In the genomic region with DNA sequence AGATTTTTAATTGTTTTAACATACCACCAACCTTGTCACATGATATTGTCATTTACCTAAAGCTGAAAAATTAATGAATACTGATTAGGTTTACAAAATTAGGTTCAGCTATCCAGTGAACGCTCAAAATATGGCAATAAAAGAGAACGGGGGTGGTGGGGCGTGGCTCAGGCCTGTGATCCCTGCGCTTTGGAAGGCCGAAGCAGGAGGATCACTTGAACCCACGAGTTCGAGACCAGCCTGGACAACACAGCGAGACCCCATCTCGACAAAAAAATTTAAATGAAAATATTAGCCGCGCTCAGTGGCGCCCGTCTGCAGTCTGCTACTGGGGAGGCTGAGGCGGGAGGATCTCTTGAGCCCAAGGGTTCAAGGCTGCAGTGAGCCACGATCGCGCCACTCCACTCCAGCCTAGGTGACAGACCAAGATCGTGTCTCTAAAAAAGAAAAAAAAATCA, we compare ENCODE assay signal across 9 cellular contexts. TPM values are rescaled to one million over a fixed set of nuclear protein-coding genes. Genes with fewer than 3 reads are reported as not detected.
DNase-seq lines count a peak whose midpoint lies in the region; ATAC-seq, FAIRE-seq and TF ChIP-seq lines count a peak whose summit lies in the region.
"Had no signal": no experiment of that assay in that cellular context is flagged by ENCODE, and none has a peak within 500 bp of the region (broad histone marks: within the 10 kb centered on the region; RNA-seq: fewer than 3 reads in every experiment).

No MANE protein-coding gene starts in this region.

- H3K56ac ChIP-seq in mesendoderm (ENCODE audit: low read length) = peak overlapping the region; percentile 80

- FAIRE-seq in GM12878 (lab: Jason Lieb, UNC) = no peak

- in situ Hi-C loops in GM12878 (cut with MboI) = loop anchor here (5.0 kb wide), 3 partner anchors 117 to 557 kb away; no protein-coding TSS in a partner anchor

- no peak overlapping the region for H3K18ac ChIP-seq in mesendoderm (ENCODE audit: low read length)

- no peaks in the 10 kb centered on the region for H4K20me1 ChIP-seq in GM12878 (ENCODE audit: control insufficient read depth, insufficient read depth)

- no peak for TF ChIP-seq RAD21 in GM12878 (IDR thresholded peaks at IDR 0.05; ENCODE audit: insufficient read depth, low read depth, low read length)

- H3K79me1 ChIP-seq in mesendoderm (ENCODE audit: low read length) = peaks cover 12% of the 10 kb centered on the region

- peak overlapping the region; percentile 84 for H2AFZ ChIP-seq in GM12878 (ENCODE audit: control insufficient read depth, low read depth, low read length)

- POLR2A ChIA-PET in GM12878 (lab: Charles Lee) = interaction anchor here (0.6 to 2.0 kb wide), 10 partner anchors 8 to 143 kb away, joined by 3 to 12 read pairs (median 6); partner anchors contain the start of genes AP1M1, HSH2D and TPM4

- H3K4me3 ChIP-seq in heart left ventricle = peak overlapping the region in 11 of 12 donors; percentile 73 to 99 (median 93)
- peak overlapping the region; percentile 60 for H3K4me3 ChIP-seq in GM12878
- H3K4me3 ChIP-seq in mesendoderm (ENCODE audit: low read length) = no peak overlapping the region
- H3K4me3 ChIP-seq in upper lobe of right lung = peak overlapping the region; percentile 69

- no peak overlapping the region for H2BK120ac ChIP-seq in mesendoderm (ENCODE audit: low read depth, low read length)

- H3K27me3 ChIP-seq in heart left ventricle (peaks cover 0 to 9% (median 0%) of the 10 kb centered on the region in 9 donors), GM12878 (replicated peaks in 1 of 2; ENCODE audit: control insufficient read depth in 2 of 2, insufficient read depth in 2 of 2, low read length in 1 of 2) (no peaks in the 10 kb centered on the region), mesendoderm (ENCODE audit: insufficient read depth, low read length, poor library complexity) (no peaks in the 10 kb centered on the region), upper lobe of right lung (no peaks in the 10 kb centered on the region)

- intact Hi-C loops in heart left ventricle (cut with DNase I) (loop anchor here in 7 of 10 donors (2.0 to 5.0 kb wide), 6 partner anchors 72 to 602 kb away; partner anchors contain the start of gene RAB8A (in 6 of the 7)), Right ventricle myocardium inferior (cut with DNase I) (loop anchor here (1.0 to 5.0 kb wide), 3 partner anchors 12 to 602 kb away; no protein-coding TSS in a partner anchor), GM12878 (cut with micrococcal nuclease; ENCODE audit: unreplicated experiment) (no loop called here), upper lobe of right lung (cut with DNase I) (loop anchor here (5.0 to 10.0 kb wide), 2 partner anchors 142 to 560 kb away; no protein-coding TSS in a partner anchor)

- H2AK5ac ChIP-seq in mesendoderm (ENCODE audit: low read length) = no peak overlapping the region

- H3K4me1 ChIP-seq in heart left ventricle (peaks cover 0 to 35% (median 16%) of the 10 kb centered on the region in 12 donors), GM12878 (ENCODE audit: control insufficient read depth, insufficient read depth, low read length) (peaks cover 2% of the 10 kb centered on the region; the same call in 1 of the 2 replicates), mesendoderm (ENCODE audit: control insufficient read depth, low read depth, low read length) (no peaks in the 10 kb centered on the region), upper lobe of right lung (peaks cover 16% of the 10 kb centered on the region)

- ATAC-seq in heart left ventricle (no peak), Right ventricle myocardium inferior (no peak), GM12878 (no peak; the same call in 2 of the 3 replicates), upper lobe of right lung (no peak), HG03095 (IDR thresholded peaks at IDR 0.05; ENCODE audit: unreplicated experiment) (no peak), GM18907 (IDR thresholded peaks at IDR 0.05; ENCODE audit: unreplicated experiment) (no peak)

- peak overlapping the region; percentile 50 for H3K4me2 ChIP-seq in GM12878 (ENCODE audit: control insufficient read depth, insufficient read depth)
- H3K4me2 ChIP-seq in mesendoderm (ENCODE audit: low read length) = peak overlapping the region; percentile 53

- H4K8ac ChIP-seq in mesendoderm (ENCODE audit: low read depth, low read length) = peak overlapping the region; percentile 69

- RAD21 ChIA-PET in GM12878 (lab: Charles Lee; ENCODE audit: unreplicated experiment) = interaction anchor here (0.6 to 3.9 kb wide), 20 partner anchors 10 to 766 kb away, joined by 3 to 33 read pairs (median 5); partner anchors contain the start of genes AKAP8L, AP1M1, HSH2D and TPM4

- DNase-seq in heart left ventricle (no peak), Right ventricle myocardium inferior (ENCODE audit: missing footprints) (no peak), GM12878 (ENCODE audit: low read depth, low spot score) (no peak), mesendoderm (no peak), upper lobe of right lung (no peak), NCI-H187 treated with DMSO at 0.1 percent for 48 hours (lab: John Stamatoyannopoulos, UW) (no peak)

- TF ChIP-seq POLR2A in heart left ventricle (IDR thresholded peaks at IDR 0.05) = no peak
- no peak for TF ChIP-seq POLR2A in GM12878 (IDR thresholded peaks at IDR 0.05; ENCODE audit: low read depth, low read length)

- peaks cover 16% of the 10 kb centered on the region for H3K79me2 ChIP-seq in GM12878 (ENCODE audit: control insufficient read depth, insufficient read depth, low read length)
- peaks cover 10% of the 10 kb centered on the region for H3K79me2 ChIP-seq in mesendoderm (ENCODE audit: control insufficient read depth, insufficient read depth, low read length)

- TF ChIP-seq CTCF in heart left ventricle (IDR thresholded peaks at IDR 0.05) (no peak), GM12878 (IDR thresholded peaks at IDR 0.05 in 2 of 3, conservative IDR thresholded peaks at IDR 0.05 in 1 of 3; ENCODE audit: control insufficient read depth in 2 of 3, extremely low read depth in 1 of 3, insufficient read depth in 1 of 3, low read depth in 3 of 3, low read length in 3 of 3) (no peak), upper lobe of right lung (IDR thresholded peaks at IDR 0.05) (no peak)

- H3K9ac ChIP-seq in GM12878 (ENCODE audit: control insufficient read depth, insufficient read depth, low read length) = no peak overlapping the region; the same call in 1 of the 2 replicates
- peak overlapping the region; percentile 60 for H3K9ac ChIP-seq in mesendoderm (ENCODE audit: low read length)

- CTCF ChIA-PET in GM12878 (lab: Yijun Ruan, JAX) = interaction anchor here (0.7 to 5.1 kb wide), 26 partner anchors 8 to 238 kb away, joined by 3 to 61 read pairs (median 5); partner anchors contain the start of genes AP1M1, HSH2D and TPM4

- 39 to 44% (median 43%) methylated on average over 18 of the region's 18 CpGs for WGBS in heart left ventricle, 4 donors
- WGBS in GM12878 (ENCODE audit: insufficient coverage, insufficient replicate concordance, low lambda C conversion rate, missing lambda C conversion rate) = 63% methylated on average over 18 of the region's 18 CpGs
- no CpG with 5 or more reads among the region's 18 CpGs for WGBS in mesendoderm (ENCODE audit: extremely low coverage, insufficient coverage, low lambda C conversion rate)

- no peak overlapping the region for H4K5ac ChIP-seq in mesendoderm (ENCODE audit: low read length)

- H3K27ac ChIP-seq in heart left ventricle = peak overlapping the region; percentile 49 to 92 (median 78)
- H3K27ac ChIP-seq in GM12878 (ENCODE audit: control insufficient read depth, insufficient read depth) = no peak overlapping the region
- H3K27ac ChIP-seq in mesendoderm (ENCODE audit: low read depth, low read length) = no peak overlapping the region
- no peak overlapping the region for H3K27ac ChIP-seq in upper lobe of right lung

- SMC1A ChIA-PET in GM12878 (lab: Charles Lee; ENCODE audit: uncharacterized antibody, unreplicated experiment) = interaction anchor here (0.6 to 3.3 kb wide), 24 partner anchors 9 to 558 kb away, joined by 3 to 34 read pairs (median 4); partner anchors contain the start of genes AP1M1, HSH2D and TPM4

- no peaks in the 10 kb centered on the region for H3K9me3 ChIP-seq in heart left ventricle
- H3K9me3 ChIP-seq in GM12878 (replicated peaks; ENCODE audit: control insufficient read depth, insufficient read depth, low read length) = no peaks in the 10 kb centered on the region
- H3K9me3 ChIP-seq in upper lobe of right lung = no peaks in the 10 kb centered on the region

- H2BK15ac ChIP-seq in mesendoderm (replicated peaks; ENCODE audit: low read depth) = no peak overlapping the region

- BruUV-seq in GM12878 (replicated peaks; lab: Mats Ljungman, UMichigan) = TSS peak; percentile 78

- H3K36me3 ChIP-seq in heart left ventricle (peaks cover 0 to 31% (median 19%) of the 10 kb centered on the region in 9 donors), GM12878 (ENCODE audit: control insufficient read depth in 2 of 2, insufficient read depth in 2 of 2, low read length in 1 of 2) (peaks cover 2 to 3% of the 10 kb centered on the region in 2 experiments), mesendoderm (ENCODE audit: control insufficient read depth, insufficient read depth, low read length) (peaks cover 2% of the 10 kb centered on the region), upper lobe of right lung (peaks cover 14% of the 10 kb centered on the region)

- H2BK5ac ChIP-seq in mesendoderm (ENCODE audit: low read length) = no peak overlapping the region

- H3K23ac ChIP-seq in mesendoderm (ENCODE audit: low read length) = no peak overlapping the region

- H3K4ac ChIP-seq in mesendoderm (ENCODE audit: low read depth, low read length) = peak overlapping the region; percentile 65

- no peak for TF ChIP-seq EP300 in GM12878 (IDR thresholded peaks at IDR 0.05; ENCODE audit: borderline replicate concordance in 1 of 2, control insufficient read depth in 1 of 2, low read depth in 2 of 2, low read length in 2 of 2)

RNA-seq across cellular contexts. Expression of gene FAM32A, which starts 0.5 kb away (rescaled TPM):
- total RNA-seq in heart left ventricle (10 to 100 TPM; 32.0 to 71.8 (median 37.5) TPM), Right ventricle myocardium inferior (38.8 TPM), GM12878 (2014; rRNA removed) (66.3 and 66.8 TPM in 2 replicates), GM12878 (2014; rRNA removed; fragmentation: Illumina TruSeq; extraction: Trizol) (63.7 and 71.4 TPM in 2 replicates), GM12878 (2021) (43.2 and 46.1 TPM in 2 replicates), upper lobe of right lung (56.4 TPM)
- polyA plus RNA-seq in heart left ventricle (10 to 100 TPM; 34.1 to 94.5 TPM), GM12878 (2011; rRNA removed) (104 TPM in 2 replicates), GM12878 (2014; fragmentation: Illumina TruSeq; extraction: Trizol) (52.0 and 72.3 TPM in 2 replicates), GM12878 (2014; fragmentation: Nextera tagmentation; extraction: Ambion mirVana) (10 to 100 TPM; 33.3 to 43.0 TPM), GM12878 (2014; rRNA removed) (74.4 and 75.3 TPM in 2 replicates), GM12878 (2016; fragmentation: Nextera tagmentation; extraction: Ambion mirVana) (100 to 1,000 TPM in 1 of 2 experiments, 10 to 100 TPM in 1; 97.2 to 116 TPM)
- total RNA-seq in GM12878 (2013; cell fraction: nucleolus; rRNA removed) = 18.0 and 19.0 TPM in 2 replicates
- polyA plus RNA-seq in GM12878 (2011; ENCODE audit: low read depth) = 40.7 TPM
- 95.9 and 106 TPM in 2 replicates for polyA plus RNA-seq in GM12878 (2011; cell fraction: cytosol; rRNA removed)
- polyA plus RNA-seq in GM12878 (2011; cell fraction: nucleus; rRNA removed) = 66.1 and 66.2 TPM in 2 replicates
- polyA plus RNA-seq in GM12878 (2012) = 42.9 and 44.6 TPM in 2 replicates
- polyA minus RNA-seq in GM12878 (2011; rRNA and poly(A)+ RNA removed) = 38.4 and 40.3 TPM in 2 replicates
- polyA minus RNA-seq in GM12878 (2011; cell fraction: cytosol; rRNA and poly(A)+ RNA removed) = 15.2 and 15.9 TPM in 2 replicates
- 7.7 and 12.0 TPM in 2 replicates for polyA minus RNA-seq in GM12878 (2011; cell fraction: nucleus; rRNA and poly(A)+ RNA removed)
- 93.6 TPM for polyA plus RNA-seq in mesendoderm (2013, experiment 1 of 2)
- polyA plus RNA-seq in mesendoderm (2013, experiment 2 of 2) = 93.1 TPM

RNA-seq across cellular contexts. Expression of gene CIB3, which starts 11.4 kb away (rescaled TPM):
- total RNA-seq in heart left ventricle (not detected), Right ventricle myocardium inferior (not detected), GM12878 (2014; rRNA removed) (not detected in 2 replicates), GM12878 (2014; rRNA removed; fragmentation: Illumina TruSeq; extraction: Trizol) (not detected in 2 replicates), GM12878 (2021) (not detected in 2 replicates), upper lobe of right lung (not detected)
- polyA plus RNA-seq in heart left ventricle (not detected), GM12878 (2011; rRNA removed) (not detected in 2 replicates), GM12878 (2014; fragmentation: Illumina TruSeq; extraction: Trizol) (not detected in 2 replicates), GM12878 (2014; fragmentation: Nextera tagmentation; extraction: Ambion mirVana) (under 1 TPM in 1 of 2 experiments, not detected in 1; 0.35 TPM), GM12878 (2014; rRNA removed) (not detected in 2 replicates), GM12878 (2016; fragmentation: Nextera tagmentation; extraction: Ambion mirVana) (not detected)
- total RNA-seq in GM12878 (2013; cell fraction: nucleolus; rRNA removed) = not detected in 2 replicates
- polyA plus RNA-seq in GM12878 (2011; ENCODE audit: low read depth) = not detected
- 0.18 TPM in 1 of 2 replicates, not detected in the other for polyA plus RNA-seq in GM12878 (2011; cell fraction: cytosol; rRNA removed)
- polyA plus RNA-seq in GM12878 (2011; cell fraction: nucleus; rRNA removed) = 0.19 TPM in 1 of 2 replicates, not detected in the other
- not detected in 2 replicates for polyA plus RNA-seq in GM12878 (2012)
- not detected in 2 replicates for polyA minus RNA-seq in GM12878 (2011; rRNA and poly(A)+ RNA removed)
- not detected in 2 replicates for polyA minus RNA-seq in GM12878 (2011; cell fraction: cytosol; rRNA and poly(A)+ RNA removed)
- not detected in 2 replicates for polyA minus RNA-seq in GM12878 (2011; cell fraction: nucleus; rRNA and poly(A)+ RNA removed)
- polyA plus RNA-seq in mesendoderm (2013, experiment 1 of 2) = not detected
- not detected for polyA plus RNA-seq in mesendoderm (2013, experiment 2 of 2)
- total RNA-seq: glomerular endothelial cell had no signal

RNA-seq across cellular contexts. Expression of gene AP1M1, which starts 13.0 kb away (rescaled TPM):
- total RNA-seq in heart left ventricle (10 to 100 TPM; 39.3 to 83.8 (median 47.8) TPM), Right ventricle myocardium inferior (39.4 TPM), GM12878 (2014; rRNA removed) (60.9 and 74.8 TPM in 2 replicates), GM12878 (2014; rRNA removed; fragmentation: Illumina TruSeq; extraction: Trizol) (26.7 and 28.8 TPM in 2 replicates), GM12878 (2021) (74.7 and 76.5 TPM in 2 replicates), upper lobe of right lung (72.1 TPM)
- polyA plus RNA-seq in heart left ventricle (10 to 100 TPM; 26.2 to 93.4 TPM), GM12878 (2011; rRNA removed) (25.4 and 37.8 TPM in 2 replicates), GM12878 (2014; fragmentation: Illumina TruSeq; extraction: Trizol) (33.8 and 36.8 TPM in 2 replicates), GM12878 (2014; fragmentation: Nextera tagmentation; extraction: Ambion mirVana) (1 to 10 TPM; 1.0 to 5.6 TPM), GM12878 (2014; rRNA removed) (51.6 and 64.7 TPM in 2 replicates), GM12878 (2016; fragmentation: Nextera tagmentation; extraction: Ambion mirVana) (100 to 1,000 TPM; 108 to 116 TPM)
- 32.4 and 32.5 TPM in 2 replicates for total RNA-seq in GM12878 (2013; cell fraction: nucleolus; rRNA removed)
- 18.0 TPM for polyA plus RNA-seq in GM12878 (2011; ENCODE audit: low read depth)
- polyA plus RNA-seq in GM12878 (2011; cell fraction: cytosol; rRNA removed) = 53.3 and 59.2 TPM in 2 replicates
- 80.0 and 94.6 TPM in 2 replicates for polyA plus RNA-seq in GM12878 (2011; cell fraction: nucleus; rRNA removed)
- polyA plus RNA-seq in GM12878 (2012) = 51.9 and 71.8 TPM in 2 replicates
- polyA minus RNA-seq in GM12878 (2011; rRNA and poly(A)+ RNA removed) = 37.5 and 44.4 TPM in 2 replicates
- 26.2 and 33.3 TPM in 2 replicates for polyA minus RNA-seq in GM12878 (2011; cell fraction: cytosol; rRNA and poly(A)+ RNA removed)
- 24.3 and 42.8 TPM in 2 replicates for polyA minus RNA-seq in GM12878 (2011; cell fraction: nucleus; rRNA and poly(A)+ RNA removed)
- polyA plus RNA-seq in mesendoderm (2013, experiment 1 of 2) = 20.0 TPM
- 21.4 TPM for polyA plus RNA-seq in mesendoderm (2013, experiment 2 of 2)

RNA-seq across cellular contexts. Expression of gene HSH2D, which starts 41.2 kb away (rescaled TPM):
- total RNA-seq in heart left ventricle (1 to 10 TPM in 2 of 9 donors, under 1 TPM in 3, not detected in 4; 0.16 to 1.8 (median 0.44) TPM), Right ventricle myocardium inferior (0.49 TPM), GM12878 (2014; rRNA removed) (118 and 121 TPM in 2 replicates), GM12878 (2014; rRNA removed; fragmentation: Illumina TruSeq; extraction: Trizol) (88.4 and 92.6 TPM in 2 replicates), GM12878 (2021) (81.7 and 87.8 TPM in 2 replicates), upper lobe of right lung (6.0 TPM)
- polyA plus RNA-seq in heart left ventricle (under 1 TPM; 0.12 to 0.30 TPM), GM12878 (2011; rRNA removed) (63.2 and 88.2 TPM in 2 replicates), GM12878 (2014; fragmentation: Illumina TruSeq; extraction: Trizol) (64.8 and 105 TPM in 2 replicates), GM12878 (2014; fragmentation: Nextera tagmentation; extraction: Ambion mirVana) (10 to 100 TPM; 22.0 to 27.2 TPM), GM12878 (2014; rRNA removed) (141 and 145 TPM in 2 replicates), GM12878 (2016; fragmentation: Nextera tagmentation; extraction: Ambion mirVana) (10 to 100 TPM; 82.0 to 90.3 TPM)
- 70.0 and 81.1 TPM in 2 replicates for total RNA-seq in GM12878 (2013; cell fraction: nucleolus; rRNA removed)
- polyA plus RNA-seq in GM12878 (2011; ENCODE audit: low read depth) = 60.0 TPM
- polyA plus RNA-seq in GM12878 (2011; cell fraction: cytosol; rRNA removed) = 126 and 139 TPM in 2 replicates
- polyA plus RNA-seq in GM12878 (2011; cell fraction: nucleus; rRNA removed) = 119 and 132 TPM in 2 replicates
- 84.2 and 96.9 TPM in 2 replicates for polyA plus RNA-seq in GM12878 (2012)
- polyA minus RNA-seq in GM12878 (2011; rRNA and poly(A)+ RNA removed) = 31.7 and 67.1 TPM in 2 replicates
- polyA minus RNA-seq in GM12878 (2011; cell fraction: cytosol; rRNA and poly(A)+ RNA removed) = 19.8 and 25.6 TPM in 2 replicates
- 19.5 and 39.2 TPM in 2 replicates for polyA minus RNA-seq in GM12878 (2011; cell fraction: nucleus; rRNA and poly(A)+ RNA removed)
- 0.56 TPM for polyA plus RNA-seq in mesendoderm (2013, experiment 1 of 2)
- polyA plus RNA-seq in mesendoderm (2013, experiment 2 of 2) = 0.49 TPM
- total RNA-seq: glomerular endothelial cell had no signal

Comparison
In these comparisons a context has a peak if more than half of its experiments do, and no peak if none do; other contexts are left out.
1. H3K27ac ChIP-seq: peak in heart left ventricle (12 of 12); none in GM12878 (single experiment), mesendoderm (single experiment) and upper lobe of right lung (single experiment).